8 cellular contexts compared by ENCODE assay signal in genomic region chr19:19406878-19407639, GRCh38. TPM values are rescaled to one million over a fixed set of nuclear protein-coding genes. Genes with fewer than 3 reads are reported as not detected.
DNase-seq lines count a peak whose midpoint lies in the region; ATAC-seq and TF ChIP-seq lines count a peak whose summit lies in the region.

No MANE protein-coding gene starts in this region.

- H3K4me1 Mint-ChIP-seq in CD8-positive, alpha-beta T cell (ENCODE audit: low read depth), result peaks cover 73% of the 10 kb centered on the region
- H3K4me1 Mint-ChIP-seq in GM23338, result peaks cover 53% of the 10 kb centered on the region

- H4K20me1 ChIP-seq in GM23338 (replicated peaks; ENCODE audit: insufficient read depth) (peaks cover 54% of the 10 kb centered on the region), smooth muscle cell (ENCODE audit: low read depth) (peaks cover 57% of the 10 kb centered on the region)

- intact Hi-C loops in CD8-positive, alpha-beta T cell (cut with DNase I, micrococcal nuclease), result loop anchor here (5.0 to 10.0 kb wide), 4 partner anchors 212 to 345 kb away; partner anchors contain the start of genes ATP13A1 (in 2 of the 2), BORCS8 (in 1 of the 2), RFXANK (in 1 of the 2) and SLC25A42 (in 1 of the 2)

- CTCF ChIA-PET in CD8-positive, alpha-beta T cell (lab: Charles Lee), result interaction anchor here (0.7 to 2.1 kb wide), 9 partner anchors 10 to 82 kb away, joined by 3 to 20 read pairs (median 4); no protein-coding TSS in a partner anchor

- H3K9me3 Mint-ChIP-seq in CD8-positive, alpha-beta T cell, result no peaks in the 10 kb centered on the region
- no peaks in the 10 kb centered on the region for H3K9me3 Mint-ChIP-seq in GM23338

- H3K4me1 ChIP-seq in CD8-positive, alpha-beta T cell (ENCODE audit: insufficient read depth, low read length), result peaks cover 59% of the 10 kb centered on the region
- peaks cover 46% of the 10 kb centered on the region for H3K4me1 ChIP-seq in GM23338 (ENCODE audit: insufficient read depth)
- peaks cover 14% of the 10 kb centered on the region for H3K4me1 ChIP-seq in smooth muscle cell (ENCODE audit: low read depth)

- WGBS in smooth muscle cell (ENCODE audit: low lambda C conversion rate), result 34% methylated on average over 12 of the region's 12 CpGs

- H3K36me3 ChIP-seq in CD8-positive, alpha-beta T cell (ENCODE audit: insufficient read depth, low read length), result no peaks in the 10 kb centered on the region
- H3K36me3 ChIP-seq in GM23338 (ENCODE audit: insufficient read depth) (no peaks in the 10 kb centered on the region), smooth muscle cell (ENCODE audit: low read depth) (no peaks in the 10 kb centered on the region)

- H3K9me2 ChIP-seq in GM23338 (ENCODE audit: insufficient read depth), result no peaks in the 10 kb centered on the region

- H2AFZ ChIP-seq in GM23338 (no peak overlapping the region), smooth muscle cell (ENCODE audit: low read depth) (no peak overlapping the region)

- peak overlapping the region; percentile 32 for H3K27ac ChIP-seq in CD8-positive, alpha-beta T cell (ENCODE audit: low read depth, low read length)
- H3K27ac ChIP-seq in GM23338 (ENCODE audit: low read depth) (peak overlapping the region; percentile 79; the same call in 1 of the 2 replicates), smooth muscle cell (ENCODE audit: low read depth) (peak overlapping the region; percentile 89)

- POLR2A ChIA-PET in CD8-positive, alpha-beta T cell (lab: Charles Lee), result interaction anchor here (0.9 to 2.7 kb wide), 5 partner anchors 11 to 52 kb away, joined by 3 to 19 read pairs (median 4); no protein-coding TSS in a partner anchor

- peak; percentile 33 for ATAC-seq in CD8-positive, alpha-beta T cell
- ATAC-seq in GM23338 (no peak; the same call in 2 of the 3 replicates), HG02642 (IDR thresholded peaks at IDR 0.05; ENCODE audit: poor library complexity, unreplicated experiment) (no peak), HG03442 (IDR thresholded peaks at IDR 0.05; ENCODE audit: unreplicated experiment) (no peak)

- H3K4me3 ChIP-seq in CD8-positive, alpha-beta T cell (ENCODE audit: low read depth, low read length), result peak overlapping the region; percentile 62
- H3K4me3 ChIP-seq in GM23338 (peak overlapping the region; percentile 100), iPS-18c (ENCODE audit: insufficient read depth, low read depth, low read length) (peak overlapping the region; percentile 53), smooth muscle cell (peak overlapping the region; percentile 90)

- peak overlapping the region; percentile 88 for H3K27ac Mint-ChIP-seq in CD8-positive, alpha-beta T cell
- peak overlapping the region; percentile 11; the same call in 1 of the 2 replicates for H3K27ac Mint-ChIP-seq in GM23338

- H3K36me3 Mint-ChIP-seq in CD8-positive, alpha-beta T cell, result peaks cover 14% of the 10 kb centered on the region
- peaks cover 5% of the 10 kb centered on the region; the same call in 2 of the 3 replicates for H3K36me3 Mint-ChIP-seq in GM23338 (ENCODE audit: low read depth)

- H3K9me3 ChIP-seq in CD8-positive, alpha-beta T cell (ENCODE audit: low read length), result no peaks in the 10 kb centered on the region
- H3K9me3 ChIP-seq in iPS-18c (ENCODE audit: control insufficient read depth, insufficient read depth, low read length) (no peaks in the 10 kb centered on the region), smooth muscle cell (replicated peaks; ENCODE audit: low read depth) (no peaks in the 10 kb centered on the region)

- peak in 5 of 7 experiments; percentile 43 to 64 (median 58) for DNase-seq in CD8-positive, alpha-beta T cell
- DNase-seq in GM23338 (ENCODE audit: low spot score) (no peak), RPMI8226 (peak; percentile 72), amniotic stem cell (lab: John Stamatoyannopoulos, UW) (peak; percentile 12), smooth muscle cell (lab: John Stamatoyannopoulos, UW; ENCODE audit: unreplicated experiment) (peak; percentile 8)

- no peak for TF ChIP-seq CTCF in CD8-positive, alpha-beta T cell (IDR thresholded peaks at IDR 0.05)
- TF ChIP-seq CTCF in GM23338 (conservative IDR thresholded peaks at IDR 0.05; ENCODE audit: low read depth in 2 of 2), result peak in 1 of 2 experiments; percentile 32; a peak in 1 of 4 replicates
- no peak for TF ChIP-seq CTCF in smooth muscle cell (IDR thresholded peaks at IDR 0.05; ENCODE audit: borderline replicate concordance, insufficient read depth, poor library complexity, severe bottlenecking)

- peak overlapping the region; percentile 97 for H3K4me3 Mint-ChIP-seq in CD8-positive, alpha-beta T cell
- H3K4me3 Mint-ChIP-seq in GM23338, result peak overlapping the region; percentile 95

- H3K27me3 Mint-ChIP-seq in CD8-positive, alpha-beta T cell (ENCODE audit: low read depth), result no peaks in the 10 kb centered on the region
- H3K27me3 Mint-ChIP-seq in GM23338 (ENCODE audit: insufficient read depth, low read depth, poor library complexity), result peaks cover 19% of the 10 kb centered on the region

- peak overlapping the region; percentile 84 for H3K9ac ChIP-seq in smooth muscle cell (ENCODE audit: low read depth)

- H3F3A ChIP-seq in GM23338 (replicated peaks; ENCODE audit: low read depth) (peaks cover 24% of the 10 kb centered on the region), smooth muscle cell (ENCODE audit: low read depth) (peaks cover 27% of the 10 kb centered on the region)

- H3K4me2 ChIP-seq in GM23338, result peak overlapping the region; percentile 99
- H3K4me2 ChIP-seq in smooth muscle cell, result peak overlapping the region; percentile 91

- H3K79me2 ChIP-seq in GM23338 (replicated peaks; ENCODE audit: insufficient read depth), result peaks cover 72% of the 10 kb centered on the region
- H3K79me2 ChIP-seq in smooth muscle cell (ENCODE audit: low read depth), result peaks cover 68% of the 10 kb centered on the region

- H3K27me3 ChIP-seq in CD8-positive, alpha-beta T cell (ENCODE audit: insufficient read depth, low read length), result no peaks in the 10 kb centered on the region
- H3K27me3 ChIP-seq in GM23338 (ENCODE audit: insufficient read depth) (no peaks in the 10 kb centered on the region), smooth muscle cell (ENCODE audit: low read depth) (no peaks in the 10 kb centered on the region)

TF ChIP-seq in GM23338, 12 proteins besides CTCF, POLR2A, EP300 and RAD21 (continues in another document):
- TF ChIP-seq NANOG (IDR thresholded peaks at IDR 0.05; ENCODE audit: borderline replicate concordance) (no peak), REST (IDR thresholded peaks at IDR 0.05; ENCODE audit: unreplicated experiment) (no peak), EZH2 (IDR thresholded peaks at IDR 0.05; ENCODE audit: low read depth, unreplicated experiment) (no peak), EZH2phosphoT487 (IDR thresholded peaks at IDR 0.05; ENCODE audit: unreplicated experiment) (no peak), STAT1 (IDR thresholded peaks at IDR 0.05; ENCODE audit: unreplicated experiment) (no peak), CREB1 (CRISPR knock-in tag; IDR thresholded peaks at IDR 0.05; ENCODE audit: low read depth) (no peak), POLR2AphosphoS5 (IDR thresholded peaks at IDR 0.05; ENCODE audit: low read depth) (no peak), JUNB (IDR thresholded peaks at IDR 0.05; ENCODE audit: unreplicated experiment) (no peak), ZNF331 (CRISPR knock-in tag; IDR thresholded peaks at IDR 0.05; ENCODE audit: low read depth) (no peak), ZNF114 (CRISPR knock-in tag; IDR thresholded peaks at IDR 0.05) (no peak)

RNA-seq across cellular contexts. Expression of gene GATAD2A, which starts 1.6 kb away (rescaled TPM):
- 100 to 1,000 TPM; 135 to 142 TPM for total RNA-seq in CD8-positive, alpha-beta T cell
- 123 and 151 TPM in 2 replicates for total RNA-seq in GM23338 (2014; rRNA removed; shearing (Covaris generic))
- polyA plus RNA-seq in GM23338 (2016; fragmentation: Nextera tagmentation; extraction: Ambion mirVana) (40.0 and 49.2 TPM in 2 replicates), smooth muscle cell (27.0 and 38.3 TPM in 2 replicates)
- 26.8 and 27.1 TPM in 2 replicates for total RNA-seq in smooth muscle cell

Comparison
In these comparisons a context has a peak if more than half of its experiments do, and no peak if none do; other contexts are left out.
1. H3K27ac ChIP-seq: peak in every context shown above with its lines; median percentile 89 in smooth muscle cell; 79 in GM23338; 32 in CD8-positive, alpha-beta T cell.